8 cellular contexts compared by ENCODE assay signal in genomic region chr17:81871387-81872120, GRCh38. TPM values are rescaled to one million over a fixed set of nuclear protein-coding genes. Genes with fewer than 3 reads are reported as not detected.
DNase-seq lines count a peak whose midpoint lies in the region; ATAC-seq and TF ChIP-seq lines count a peak whose summit lies in the region.

No MANE protein-coding gene starts in this region.

- ATAC-seq in HG03025 (IDR thresholded peaks at IDR 0.05; ENCODE audit: low FRiP score, unreplicated experiment) = peak; percentile 45
- peak; percentile 67 for ATAC-seq in left lung

- peak overlapping the region; percentile 96 for H3K27ac Mint-ChIP-seq in activated CD4-positive, alpha-beta T cell treated with anti-CD3 and anti-CD28 coated beads, Interleukin-2, amount 10 ng/mL, durations not matched to agents 24 days and 14 days

- no peaks in the 10 kb centered on the region for H3K27me3 Mint-ChIP-seq in activated CD4-positive, alpha-beta T cell treated with anti-CD3 and anti-CD28 coated beads, Interleukin-2, amount 10 ng/mL, durations not matched to agents 24 days and 14 days

- H3K27me3 ChIP-seq in left lung = no peaks in the 10 kb centered on the region

- DNase-seq in DMS 273 (lab: John Stamatoyannopoulos, UW; ENCODE audit: unreplicated experiment) (peak; percentile 95), DMS 273 treated with DMSO at 0.1 percent for 48 hours (lab: John Stamatoyannopoulos, UW) (no peak), NCI-H345 (lab: John Stamatoyannopoulos, UW) (peak; percentile 95), coronary artery (ENCODE audit: low spot score) (peak; percentile 96), left lung (peak; percentile 94 to 98)
- peak; percentile 99 for DNase-seq in activated CD4-positive, alpha-beta T cell treated with anti-CD3 and anti-CD28 coated beads, Interleukin-2, amount 10 ng/mL, durations not matched to agents 24 days and 14 days
- peak; percentile 95 to 97 for DNase-seq in stimulated activated CD4-positive, alpha-beta T cell treated with anti-CD3 and anti-CD28 coated beads, Interleukin-2, amount 100 ng/mL, for 48 hours

- TF ChIP-seq CTCF in coronary artery (IDR thresholded peaks at IDR 0.05) (no peak), left lung (IDR thresholded peaks at IDR 0.05) (no peak)

- peaks cover 29% of the 10 kb centered on the region for H3K36me3 Mint-ChIP-seq in activated CD4-positive, alpha-beta T cell treated with anti-CD3 and anti-CD28 coated beads, Interleukin-2, amount 10 ng/mL, durations not matched to agents 24 days and 14 days (ENCODE audit: low read depth)

- H3K27ac ChIP-seq in coronary artery = peak overlapping the region; percentile 83 to 100
- peak overlapping the region; percentile 97 to 98 for H3K27ac ChIP-seq in left lung

- no peaks in the 10 kb centered on the region for H3K9me3 Mint-ChIP-seq in activated CD4-positive, alpha-beta T cell treated with anti-CD3 and anti-CD28 coated beads, Interleukin-2, amount 10 ng/mL, durations not matched to agents 24 days and 14 days

- intact Hi-C loops in activated CD4-positive, alpha-beta T cell treated with anti-CD3 and anti-CD28 coated beads, Interleukin-2, amount 10 ng/mL, durations not matched to agents 24 days and 14 days (cut with micrococcal nuclease) = loop anchor here (5.0 kb wide), 2 partner anchors 56 to 359 kb away; partner anchors contain the start of genes ACTG1 and MAFG
- intact Hi-C loops in left lung (cut with DNase I) = no loop called here

- H3K4me3 Mint-ChIP-seq in activated CD4-positive, alpha-beta T cell treated with anti-CD3 and anti-CD28 coated beads, Interleukin-2, amount 10 ng/mL, durations not matched to agents 24 days and 14 days = peak overlapping the region; percentile 87

- peak overlapping the region; percentile 90 for H3K4me3 ChIP-seq in coronary artery
- peak overlapping the region; percentile 90 to 97 for H3K4me3 ChIP-seq in left lung

- H3K4me1 Mint-ChIP-seq in activated CD4-positive, alpha-beta T cell treated with anti-CD3 and anti-CD28 coated beads, Interleukin-2, amount 10 ng/mL, durations not matched to agents 24 days and 14 days = peaks cover 32% of the 10 kb centered on the region

- no peaks in the 10 kb centered on the region for H3K9me3 ChIP-seq in left lung

- H3K4me1 ChIP-seq in left lung = peaks cover 15 to 55% of the 10 kb centered on the region in 2 donors

- H3K36me3 ChIP-seq in left lung = peaks cover 4 to 36% of the 10 kb centered on the region in 2 donors

RNA-seq across cellular contexts. Expression of gene ARHGDIA, which starts 0.4 kb away (rescaled TPM):
- 697 and 714 TPM in 2 replicates for total RNA-seq in activated CD4-positive, alpha-beta T cell treated with anti-CD3 and anti-CD28 coated beads, Interleukin-2, amount 10 ng/mL, durations not matched to agents 24 days and 14 days
- total RNA-seq in left lung = 100 to 1,000 TPM; 339 to 481 TPM

RNA-seq across cellular contexts. Expression of gene P4HB, which starts 11.2 kb away (rescaled TPM):
- 458 and 507 TPM in 2 replicates for total RNA-seq in activated CD4-positive, alpha-beta T cell treated with anti-CD3 and anti-CD28 coated beads, Interleukin-2, amount 10 ng/mL, durations not matched to agents 24 days and 14 days
- total RNA-seq in left lung = 100 to 1,000 TPM; 851 to 935 TPM

RNA-seq across cellular contexts. Expression of gene ALYREF, which starts 19.8 kb away (rescaled TPM):
- total RNA-seq in activated CD4-positive, alpha-beta T cell treated with anti-CD3 and anti-CD28 coated beads, Interleukin-2, amount 10 ng/mL, durations not matched to agents 24 days and 14 days = 254 and 264 TPM in 2 replicates
- 10 to 100 TPM; 42.7 to 69.7 TPM for total RNA-seq in left lung

RNA-seq across cellular contexts. Expression of gene ANAPC11, which starts 20.0 kb away (rescaled TPM):
- 132 and 135 TPM in 2 replicates for total RNA-seq in activated CD4-positive, alpha-beta T cell treated with anti-CD3 and anti-CD28 coated beads, Interleukin-2, amount 10 ng/mL, durations not matched to agents 24 days and 14 days
- total RNA-seq in left lung = 100 to 1,000 TPM; 121 to 124 TPM

RNA-seq across cellular contexts. Expression of gene NPB, which starts 30.5 kb away (rescaled TPM):
- 0.30 and 0.40 TPM in 2 replicates for total RNA-seq in activated CD4-positive, alpha-beta T cell treated with anti-CD3 and anti-CD28 coated beads, Interleukin-2, amount 10 ng/mL, durations not matched to agents 24 days and 14 days
- under 1 TPM; 0.26 to 0.60 TPM for total RNA-seq in left lung
